ENCODE assay signal across 9 cellular contexts in the genomic region with DNA sequence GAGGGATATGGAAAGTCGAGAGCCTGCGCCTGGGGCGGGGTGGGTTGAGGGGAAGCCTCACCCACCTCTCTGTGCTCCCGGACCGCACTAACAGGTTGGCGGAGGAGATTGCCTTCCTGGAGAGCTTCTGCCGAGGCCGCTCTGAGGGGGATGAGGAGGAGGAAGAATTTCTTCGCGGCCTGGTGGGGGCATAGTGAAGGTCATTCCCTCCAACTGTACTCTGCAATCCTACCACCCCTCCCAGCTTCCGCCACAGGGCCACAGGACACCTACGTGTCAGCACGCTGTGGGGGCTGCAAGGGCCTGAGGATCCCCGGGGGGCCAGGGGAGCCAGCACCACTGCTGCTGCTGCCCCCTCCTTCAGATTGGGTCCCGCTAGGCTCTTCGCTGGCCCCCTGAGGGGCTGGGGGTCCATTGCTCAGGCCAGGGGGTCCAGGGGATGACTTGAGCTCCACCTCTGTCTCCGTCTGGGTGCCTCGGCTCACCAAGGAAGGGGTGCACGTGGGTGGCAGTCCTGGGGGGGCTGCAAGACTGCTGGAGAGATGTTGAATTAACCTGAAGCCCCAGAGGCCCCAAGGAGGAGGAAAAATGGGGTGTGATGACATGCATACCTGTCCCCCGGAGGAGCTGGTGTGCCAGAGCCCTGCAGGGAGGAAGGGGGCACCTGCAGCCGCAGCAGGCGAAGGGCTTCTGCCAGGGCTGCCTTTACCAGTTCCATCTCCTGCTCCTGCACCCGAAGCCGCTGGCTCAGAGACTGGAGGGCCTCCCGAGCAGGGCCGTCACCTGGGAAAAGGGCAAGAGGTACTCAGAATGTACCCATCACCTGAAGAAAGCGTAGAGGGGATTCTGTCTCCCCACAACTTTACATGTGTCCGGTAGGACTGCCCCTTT. TPM values are rescaled to one million over a fixed set of nuclear protein-coding genes. Genes with fewer than 3 reads are reported as not detected.
DNase-seq lines count a peak whose midpoint lies in the region; ATAC-seq, FAIRE-seq and TF ChIP-seq lines count a peak whose summit lies in the region.
"Had no signal": no experiment of that assay in that cellular context is flagged by ENCODE, and none has a peak within 500 bp of the region (broad histone marks: within the 10 kb centered on the region; RNA-seq: fewer than 3 reads in every experiment).

No MANE protein-coding gene starts in this region.

- CTCF ChIA-PET in activated naive CD4-positive, alpha-beta T cell treated with anti-CD3 and anti-CD28 coated beads, Interleukin-2, amount 10 ng/mL, durations not matched to agents 7 days and 5 days (lab: Charles Lee) = interaction anchor here (0.9 to 5.4 kb wide), 11 partner anchors 9 to 83 kb away, joined by 3 to 44 read pairs (median 5); partner anchors contain the start of genes B3GAT3, C11orf98, CSKMT and MTA2
- CTCF ChIA-PET in K562 (lab: Yijun Ruan, JAX; ENCODE audit: low intra/inter-chr PET ratio) = interaction anchor here (0.6 to 2.6 kb wide), 3 partner anchors 11 to 84 kb away, joined by 4 to 17 read pairs (median 14); partner anchors contain the start of genes B3GAT3 and GANAB

- TF ChIP-seq EP300 in K562 (IDR thresholded peaks at IDR 0.05; ENCODE audit: low read length) = no peak

- H3K9me3 ChIP-seq in K562 (replicated peaks; ENCODE audit: control insufficient read depth, insufficient read depth, low read depth, low read length) (no peaks in the 10 kb centered on the region), upper lobe of right lung (no peaks in the 10 kb centered on the region)

- H2AFZ ChIP-seq in K562 (ENCODE audit: low read depth, low read length) = peak overlapping the region; percentile 87

- peak overlapping the region; percentile 93 for H3K9ac ChIP-seq in K562 (ENCODE audit: insufficient read depth in 1 of 2, low read depth in 2 of 2, low read length in 2 of 2)

- intact Hi-C loops in K562 (cut with micrococcal nuclease) (loop anchor here (5.0 kb wide), 1 partner anchor 81 kb away; no protein-coding TSS in a partner anchor), upper lobe of right lung (cut with DNase I) (no loop called here)

- ATAC-seq in K562 = no peak
- ATAC-seq in memory B cell (ENCODE audit: low read depth) = no peak
- no peak for ATAC-seq in upper lobe of right lung

- H3K4me1 ChIP-seq in K562 (replicated peaks in 1 of 2; ENCODE audit: control insufficient read depth in 2 of 2, insufficient read depth in 2 of 2, low read length in 2 of 2) (peaks cover 29 to 59% of the 10 kb centered on the region in 2 experiments), upper lobe of right lung (peaks cover 23% of the 10 kb centered on the region)

- H3K4me1 Mint-ChIP-seq in activated naive CD4-positive, alpha-beta T cell treated with anti-CD3 and anti-CD28 coated beads, Interleukin-2, amount 10 ng/mL, durations not matched to agents 7 days and 5 days = peaks cover 65% of the 10 kb centered on the region
- H3K4me1 Mint-ChIP-seq in memory B cell = peaks cover 23% of the 10 kb centered on the region

- peaks cover 45% of the 10 kb centered on the region for H3K36me3 Mint-ChIP-seq in activated naive CD4-positive, alpha-beta T cell treated with anti-CD3 and anti-CD28 coated beads, Interleukin-2, amount 10 ng/mL, durations not matched to agents 7 days and 5 days
- H3K36me3 Mint-ChIP-seq in memory B cell = peaks cover 10% of the 10 kb centered on the region

- TF ChIP-seq POLR2A in K562 (conservative IDR thresholded peaks at IDR 0.05) = no peak

- no peak for TF ChIP-seq RAD21 in K562 (CRISPR knock-in tag; conservative IDR thresholded peaks at IDR 0.05 in 1 of 2, IDR thresholded peaks at IDR 0.05 in 1 of 2)

- BruUV-seq in K562 (replicated peaks; lab: Mats Ljungman, UMichigan) = no TSS peak

- H3K36me3 ChIP-seq in K562 (ENCODE audit: control insufficient read depth, insufficient read depth, low read length) = peaks cover 57% of the 10 kb centered on the region
- peaks cover 36% of the 10 kb centered on the region for H3K36me3 ChIP-seq in upper lobe of right lung

- no peaks in the 10 kb centered on the region for H3K9me3 Mint-ChIP-seq in activated naive CD4-positive, alpha-beta T cell treated with anti-CD3 and anti-CD28 coated beads, Interleukin-2, amount 10 ng/mL, durations not matched to agents 7 days and 5 days
- no peaks in the 10 kb centered on the region for H3K9me3 Mint-ChIP-seq in memory B cell

- H3K27ac Mint-ChIP-seq in activated naive CD4-positive, alpha-beta T cell treated with anti-CD3 and anti-CD28 coated beads, Interleukin-2, amount 10 ng/mL, durations not matched to agents 7 days and 5 days = peak overlapping the region; percentile 95
- peak overlapping the region; percentile 95 for H3K27ac Mint-ChIP-seq in memory B cell

- POLR2A ChIA-PET in K562 (lab: Yijun Ruan, JAX) = interaction anchor here (0.9 to 1.9 kb wide), 14 partner anchors 8 to 245 kb away, joined by 3 to 7 read pairs (median 4); partner anchors contain the start of genes B3GAT3, C11orf98, CSKMT and EEF1G

- H3K4me2 ChIP-seq in K562 (ENCODE audit: insufficient read depth, low read length) = peak overlapping the region; percentile 96

- TF ChIP-seq CTCF in K562 (IDR thresholded peaks at IDR 0.05 in 2 of 3, conservative IDR thresholded peaks at IDR 0.05 in 1 of 3; ENCODE audit: insufficient read depth in 2 of 3, low read depth in 1 of 3, low read length in 3 of 3) (no peak), upper lobe of right lung (IDR thresholded peaks at IDR 0.05) (no peak)

- H3K27ac ChIP-seq in K562 (ENCODE audit: extremely low read depth, low read depth, low read length) (peak overlapping the region; percentile 90), upper lobe of right lung (peak overlapping the region; percentile 93)

- peaks cover 25% of the 10 kb centered on the region for H3K79me2 ChIP-seq in K562 (ENCODE audit: control insufficient read depth, insufficient read depth, low read length)

- no peak for FAIRE-seq in K562 (lab: Jason Lieb, UNC)
- FAIRE-seq: HTR-8/SVneo had no signal

- 63% methylated on average over 23 of the region's 28 CpGs for WGBS in K562 (ENCODE audit: insufficient coverage, low coverage, missing lambda C conversion rate)

- H3K4me3 ChIP-seq in K562 (peak overlapping the region; percentile 75), upper lobe of right lung (peak overlapping the region; percentile 84)

- in situ Hi-C loops in K562 (cut with MboI) = no loop called here

- H3K4me3 Mint-ChIP-seq in activated naive CD4-positive, alpha-beta T cell treated with anti-CD3 and anti-CD28 coated beads, Interleukin-2, amount 10 ng/mL, durations not matched to agents 7 days and 5 days = peak overlapping the region; percentile 91
- H3K4me3 Mint-ChIP-seq in memory B cell = peak overlapping the region; percentile 97

- peaks cover 2% of the 10 kb centered on the region for H3K9me1 ChIP-seq in K562 (ENCODE audit: control insufficient read depth, insufficient read depth, low read length)

- no peaks in the 10 kb centered on the region for H3K27me3 ChIP-seq in K562 (ENCODE audit: control insufficient read depth in 2 of 2, insufficient read depth in 2 of 2, low read length in 2 of 2)
- no peaks in the 10 kb centered on the region for H3K27me3 ChIP-seq in upper lobe of right lung

- DNase-seq in activated naive CD4-positive, alpha-beta T cell treated with anti-CD3 and anti-CD28 coated beads, Interleukin-2, amount 10 ng/mL, durations not matched to agents 7 days and 5 days = no peak
- DNase-seq in activated naive CD4-positive, alpha-beta T cell (lab: John Stamatoyannopoulos, UW) = no peak
- DNase-seq in K562 (ENCODE audit: extremely low read depth in 1 of 4, low spot score in 3 of 4) (no peak), memory B cell (ENCODE audit: low spot score in 2 of 2) (no peak), upper lobe of right lung (no peak), RKO (ENCODE audit: low spot score) (no peak), HT-29 (ENCODE audit: low spot score) (no peak), NCI-H1105 treated with DMSO at 0.1 percent for 48 hours (lab: John Stamatoyannopoulos, UW) (no peak)

- 0 out of 2 replicates have a peak, but pooled peaks cover 5% of the 10 kb centered on the region for H4K20me1 ChIP-seq in K562 (replicated peaks; ENCODE audit: control insufficient read depth, insufficient read depth, low read length)

- H3K27me3 Mint-ChIP-seq in activated naive CD4-positive, alpha-beta T cell treated with anti-CD3 and anti-CD28 coated beads, Interleukin-2, amount 10 ng/mL, durations not matched to agents 7 days and 5 days = no peaks in the 10 kb centered on the region
- H3K27me3 Mint-ChIP-seq in memory B cell = no peaks in the 10 kb centered on the region

RNA-seq across cellular contexts. Expression of gene EML3, which starts 1.5 kb away (rescaled TPM):
- total RNA-seq in K562 (2011; cell fraction: chromatin; rRNA removed; ENCODE audit: low replicate concordance) = 108 and 289 TPM in 2 replicates
- total RNA-seq in K562 (2011; cell fraction: nucleolus; rRNA removed) = 172 and 175 TPM in 2 replicates
- total RNA-seq in K562 (2011; cell fraction: nucleoplasm; rRNA removed) = 130 TPM in 2 replicates
- total RNA-seq in K562 (2014; rRNA removed) = 26.4 and 31.7 TPM in 2 replicates
- total RNA-seq in K562 (2014; rRNA removed; fragmentation: Illumina TruSeq; extraction: Trizol) = 12.6 and 16.7 TPM in 2 replicates
- 20.7 and 22.1 TPM in 2 replicates for total RNA-seq in K562 (2015; rRNA removed; fragmentation: Illumina TruSeq; extraction: Trizol)
- 77.3 and 90.5 TPM in 2 replicates for total RNA-seq in K562 (2021)
- polyA plus RNA-seq in K562 (2011; rRNA removed) = 36.8 and 50.2 TPM in 2 replicates
- polyA plus RNA-seq in K562 (2011; cell fraction: cytosol; rRNA removed) = 30.9 and 49.9 TPM in 2 replicates
- 239 and 311 TPM in 2 replicates for polyA plus RNA-seq in K562 (2011; cell fraction: nucleus; rRNA removed)
- polyA plus RNA-seq in K562 (2012) = 41.6 and 58.4 TPM in 2 replicates
- 27.9 and 31.2 TPM in 2 replicates for polyA plus RNA-seq in K562 (2014; fragmentation: Illumina TruSeq; extraction: Trizol)
- under 1 TPM; 0.32 to 0.59 TPM for polyA plus RNA-seq in K562 (2014; fragmentation: Nextera tagmentation; extraction: Ambion mirVana)
- polyA plus RNA-seq in K562 (2014; rRNA removed) = 49.5 and 64.2 TPM in 2 replicates
- 22.5 TPM in 2 replicates for polyA minus RNA-seq in K562 (2011; rRNA and poly(A)+ RNA removed)
- 22.3 and 28.2 TPM in 2 replicates for polyA minus RNA-seq in K562 (2011; cell fraction: cytosol; rRNA and poly(A)+ RNA removed)
- polyA minus RNA-seq in K562 (2011; cell fraction: nucleus; rRNA and poly(A)+ RNA removed) = 38.9 and 46.8 TPM in 2 replicates
- 91.1 TPM for total RNA-seq in upper lobe of right lung
- total RNA-seq in HT-29 (2014; rRNA removed; shearing (Covaris generic)) = 72.3 and 72.5 TPM in 2 replicates

RNA-seq across cellular contexts. Expression of gene ROM1, which starts 2.0 kb away (rescaled TPM):
- 0.60 and 1.4 TPM in 2 replicates for total RNA-seq in K562 (2011; cell fraction: chromatin; rRNA removed; ENCODE audit: low replicate concordance)
- 1.8 TPM in 2 replicates for total RNA-seq in K562 (2011; cell fraction: nucleolus; rRNA removed)
- 0.69 and 2.3 TPM in 2 replicates for total RNA-seq in K562 (2011; cell fraction: nucleoplasm; rRNA removed)
- total RNA-seq in K562 (2014; rRNA removed) (3.9 and 4.3 TPM in 2 replicates), K562 (2014; rRNA removed; fragmentation: Illumina TruSeq; extraction: Trizol) (2.2 and 2.9 TPM in 2 replicates), K562 (2015; rRNA removed; fragmentation: Illumina TruSeq; extraction: Trizol) (3.3 TPM in 2 replicates), K562 (2021) (2.6 and 3.3 TPM in 2 replicates), upper lobe of right lung (5.2 TPM)
- polyA plus RNA-seq in K562 (2011; rRNA removed) (1.7 TPM in 2 replicates), K562 (2014; fragmentation: Illumina TruSeq; extraction: Trizol) (4.0 and 4.9 TPM in 2 replicates), K562 (2014; fragmentation: Nextera tagmentation; extraction: Ambion mirVana) (1 to 10 TPM in 1 of 2 experiments, under 1 TPM in 1; 0.75 to 1.4 TPM), K562 (2014; rRNA removed) (3.8 and 3.9 TPM in 2 replicates)
- polyA plus RNA-seq in K562 (2011; cell fraction: cytosol; rRNA removed) = 1.9 and 2.5 TPM in 2 replicates
- polyA plus RNA-seq in K562 (2011; cell fraction: nucleus; rRNA removed) = 1.8 and 1.9 TPM in 2 replicates
- polyA plus RNA-seq in K562 (2012) = 4.3 and 4.4 TPM in 2 replicates
- polyA minus RNA-seq in K562 (2011; rRNA and poly(A)+ RNA removed) = 0.39 and 0.63 TPM in 2 replicates
- 0.48 and 1.7 TPM in 2 replicates for polyA minus RNA-seq in K562 (2011; cell fraction: cytosol; rRNA and poly(A)+ RNA removed)
- 0.40 and 0.56 TPM in 2 replicates for polyA minus RNA-seq in K562 (2011; cell fraction: nucleus; rRNA and poly(A)+ RNA removed)
- 10.9 and 13.6 TPM in 2 replicates for total RNA-seq in HT-29 (2014; rRNA removed; shearing (Covaris generic))

RNA-seq across cellular contexts. Expression of gene MTA2, which starts 9.4 kb away (rescaled TPM):
- 245 and 284 TPM in 2 replicates for total RNA-seq in K562 (2011; cell fraction: chromatin; rRNA removed; ENCODE audit: low replicate concordance)
- total RNA-seq in K562 (2011; cell fraction: nucleolus; rRNA removed) = 124 TPM in 2 replicates
- total RNA-seq in K562 (2011; cell fraction: nucleoplasm; rRNA removed) = 132 and 142 TPM in 2 replicates
- total RNA-seq in K562 (2014; rRNA removed) (185 and 203 TPM in 2 replicates), K562 (2014; rRNA removed; fragmentation: Illumina TruSeq; extraction: Trizol) (161 and 172 TPM in 2 replicates), K562 (2015; rRNA removed; fragmentation: Illumina TruSeq; extraction: Trizol) (195 and 217 TPM in 2 replicates), K562 (2021) (176 and 203 TPM in 2 replicates), upper lobe of right lung (75.0 TPM)
- polyA plus RNA-seq in K562 (2011; rRNA removed) (36.0 and 48.6 TPM in 2 replicates), K562 (2014; fragmentation: Illumina TruSeq; extraction: Trizol) (190 and 220 TPM in 2 replicates), K562 (2014; fragmentation: Nextera tagmentation; extraction: Ambion mirVana) (1 to 10 TPM; 6.2 to 9.9 TPM), K562 (2014; rRNA removed) (121 and 125 TPM in 2 replicates)
- 40.7 and 41.9 TPM in 2 replicates for polyA plus RNA-seq in K562 (2011; cell fraction: cytosol; rRNA removed)
- 130 and 158 TPM in 2 replicates for polyA plus RNA-seq in K562 (2011; cell fraction: nucleus; rRNA removed)
- 115 and 136 TPM in 2 replicates for polyA plus RNA-seq in K562 (2012)
- 61.0 and 97.7 TPM in 2 replicates for polyA minus RNA-seq in K562 (2011; rRNA and poly(A)+ RNA removed)
- 55.1 and 63.3 TPM in 2 replicates for polyA minus RNA-seq in K562 (2011; cell fraction: cytosol; rRNA and poly(A)+ RNA removed)
- polyA minus RNA-seq in K562 (2011; cell fraction: nucleus; rRNA and poly(A)+ RNA removed) = 55.5 and 81.5 TPM in 2 replicates
- 223 and 229 TPM in 2 replicates for total RNA-seq in HT-29 (2014; rRNA removed; shearing (Covaris generic))

RNA-seq across cellular contexts. Expression of gene B3GAT3, which starts 10.7 kb away (rescaled TPM):
- total RNA-seq in K562 (2011; cell fraction: chromatin; rRNA removed; ENCODE audit: low replicate concordance) = 17.7 and 87.0 TPM in 2 replicates
- 109 and 112 TPM in 2 replicates for total RNA-seq in K562 (2011; cell fraction: nucleolus; rRNA removed)
- total RNA-seq in K562 (2011; cell fraction: nucleoplasm; rRNA removed) = 65.7 and 66.1 TPM in 2 replicates
- total RNA-seq in K562 (2014; rRNA removed) = 48.2 and 70.7 TPM in 2 replicates
- 5.6 and 8.0 TPM in 2 replicates for total RNA-seq in K562 (2014; rRNA removed; fragmentation: Illumina TruSeq; extraction: Trizol)
- total RNA-seq in K562 (2015; rRNA removed; fragmentation: Illumina TruSeq; extraction: Trizol) = 29.9 and 31.0 TPM in 2 replicates
- total RNA-seq in K562 (2021) = 58.5 and 58.7 TPM in 2 replicates
- 21.4 and 35.5 TPM in 2 replicates for polyA plus RNA-seq in K562 (2011; rRNA removed)
- polyA plus RNA-seq in K562 (2011; cell fraction: cytosol; rRNA removed) = 41.7 and 99.9 TPM in 2 replicates
- polyA plus RNA-seq in K562 (2011; cell fraction: nucleus; rRNA removed) = 46.7 and 85.0 TPM in 2 replicates
- 36.3 and 72.1 TPM in 2 replicates for polyA plus RNA-seq in K562 (2012)
- polyA plus RNA-seq in K562 (2014; fragmentation: Illumina TruSeq; extraction: Trizol) = 16.3 and 43.0 TPM in 2 replicates
- 1 to 10 TPM in 1 of 2 experiments, under 1 TPM in 1; 0.30 to 3.3 TPM for polyA plus RNA-seq in K562 (2014; fragmentation: Nextera tagmentation; extraction: Ambion mirVana)
- 64.0 and 83.7 TPM in 2 replicates for polyA plus RNA-seq in K562 (2014; rRNA removed)
- polyA minus RNA-seq in K562 (2011; rRNA and poly(A)+ RNA removed) = 3.6 and 7.7 TPM in 2 replicates
- 26.1 and 28.4 TPM in 2 replicates for polyA minus RNA-seq in K562 (2011; cell fraction: cytosol; rRNA and poly(A)+ RNA removed)
- 8.5 and 10.4 TPM in 2 replicates for polyA minus RNA-seq in K562 (2011; cell fraction: nucleus; rRNA and poly(A)+ RNA removed)
- total RNA-seq in upper lobe of right lung = 40.1 TPM
- 63.1 and 82.8 TPM in 2 replicates for total RNA-seq in HT-29 (2014; rRNA removed; shearing (Covaris generic))

RNA-seq across cellular contexts. Expression of gene TUT1, which starts 19.7 kb away (rescaled TPM):
- total RNA-seq in K562 (2011; cell fraction: chromatin; rRNA removed; ENCODE audit: low replicate concordance) = 47.7 and 72.1 TPM in 2 replicates
- total RNA-seq in K562 (2011; cell fraction: nucleolus; rRNA removed) = 38.0 and 41.8 TPM in 2 replicates
- total RNA-seq in K562 (2011; cell fraction: nucleoplasm; rRNA removed) = 30.8 and 37.0 TPM in 2 replicates
- total RNA-seq in K562 (2014; rRNA removed) = 18.5 and 20.9 TPM in 2 replicates
- total RNA-seq in K562 (2014; rRNA removed; fragmentation: Illumina TruSeq; extraction: Trizol) = 7.2 and 9.6 TPM in 2 replicates
- total RNA-seq in K562 (2015; rRNA removed; fragmentation: Illumina TruSeq; extraction: Trizol) = 11.5 and 12.4 TPM in 2 replicates
- total RNA-seq in K562 (2021) = 38.9 and 44.3 TPM in 2 replicates
- 15.7 and 31.2 TPM in 2 replicates for polyA plus RNA-seq in K562 (2011; rRNA removed)
- 12.9 and 21.9 TPM in 2 replicates for polyA plus RNA-seq in K562 (2011; cell fraction: cytosol; rRNA removed)
- 57.1 and 64.8 TPM in 2 replicates for polyA plus RNA-seq in K562 (2011; cell fraction: nucleus; rRNA removed)
- polyA plus RNA-seq in K562 (2012) = 25.7 and 28.0 TPM in 2 replicates
- polyA plus RNA-seq in K562 (2014; fragmentation: Illumina TruSeq; extraction: Trizol) = 22.8 and 26.7 TPM in 2 replicates
- polyA plus RNA-seq in K562 (2014; fragmentation: Nextera tagmentation; extraction: Ambion mirVana) = 1 to 10 TPM in 1 of 2 experiments, under 1 TPM in 1; 0.66 to 1.5 TPM
- polyA plus RNA-seq in K562 (2014; rRNA removed) = 24.3 and 28.2 TPM in 2 replicates
- 12.0 and 15.6 TPM in 2 replicates for polyA minus RNA-seq in K562 (2011; rRNA and poly(A)+ RNA removed)
- 8.6 and 12.8 TPM in 2 replicates for polyA minus RNA-seq in K562 (2011; cell fraction: cytosol; rRNA and poly(A)+ RNA removed)
- polyA minus RNA-seq in K562 (2011; cell fraction: nucleus; rRNA and poly(A)+ RNA removed) = 10.0 and 15.2 TPM in 2 replicates
- 17.6 TPM for total RNA-seq in upper lobe of right lung
- 19.3 and 25.1 TPM in 2 replicates for total RNA-seq in HT-29 (2014; rRNA removed; shearing (Covaris generic))
